9 cellular contexts compared by ENCODE assay signal in the genomic region with DNA sequence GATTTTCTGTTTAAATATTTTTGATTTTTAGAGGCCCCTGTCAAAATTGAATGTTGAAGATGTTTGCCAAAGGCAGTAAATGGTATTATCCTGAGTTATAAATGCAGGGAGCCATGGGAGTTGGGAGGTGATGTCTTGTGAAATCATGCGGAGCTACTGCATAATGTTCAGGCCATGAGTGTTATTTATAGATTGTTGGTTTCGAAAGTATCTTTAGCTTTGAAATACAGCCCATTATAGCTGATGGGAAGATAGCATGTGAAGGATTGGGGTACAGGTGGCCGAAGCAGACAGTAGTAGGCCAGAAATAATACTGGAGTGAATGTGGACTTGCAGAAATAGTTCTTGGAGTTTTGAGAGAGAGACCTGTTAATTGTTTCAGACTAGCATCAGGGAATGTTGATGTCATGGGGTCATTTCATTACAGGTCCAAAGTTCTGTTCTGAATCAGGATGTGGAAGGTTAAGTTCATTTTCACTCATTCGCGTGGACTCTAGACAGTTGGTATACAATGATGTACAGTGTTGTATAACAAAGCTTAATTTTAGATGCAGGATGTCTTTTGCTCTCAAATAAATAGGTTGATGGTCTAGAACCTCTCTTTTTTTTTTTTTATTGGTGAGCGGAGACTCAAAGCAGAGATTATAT. TPM values are rescaled to one million over a fixed set of nuclear protein-coding genes. Genes with fewer than 3 reads are reported as not detected.
DNase-seq lines count a peak whose midpoint lies in the region; ATAC-seq, FAIRE-seq and TF ChIP-seq lines count a peak whose summit lies in the region.
"Had no signal": no experiment of that assay in that cellular context is flagged by ENCODE, and none has a peak within 500 bp of the region (broad histone marks: within the 10 kb centered on the region; RNA-seq: fewer than 3 reads in every experiment).

No MANE protein-coding gene starts in this region.

- no peak for TF ChIP-seq RAD21 in HepG2 (CRISPR knock-in tag; IDR thresholded peaks at IDR 0.05)

- in situ Hi-C loops in HepG2 (cut with HindIII; ENCODE audit: extremely low pct_ligation_motif_present, low pct_unique_long_range_greater_than_20kb), result no loop called here

- H3K9ac ChIP-seq in adipocyte (ENCODE audit: low read length) (peak overlapping the region; percentile 50), HepG2 (ENCODE audit: insufficient read depth, low read depth, low read length) (peak overlapping the region; percentile 40)

- peak overlapping the region; percentile 72 for H3K4me2 ChIP-seq in HepG2 (ENCODE audit: low read depth, low read length)

- H3K27me3 ChIP-seq in adipocyte (replicated peaks; ENCODE audit: control insufficient read depth, insufficient read depth, low read length), result no peaks in the 10 kb centered on the region
- H3K27me3 ChIP-seq in HepG2 (ENCODE audit: control insufficient read depth in 1 of 2, insufficient read depth in 2 of 2, low read length in 2 of 2), result peaks cover 0 to 4% of the 10 kb centered on the region in 2 experiments; a peak in 2 of 5 replicates
- no peaks in the 10 kb centered on the region for H3K27me3 ChIP-seq in thoracic aorta (replicated peaks; ENCODE audit: insufficient read depth)

- peak overlapping the region; percentile 69 for H3K4me3 ChIP-seq in adipocyte (ENCODE audit: low read length)
- H3K4me3 ChIP-seq in HepG2 (replicated peaks in 1 of 3; ENCODE audit: insufficient read depth in 1 of 3, low read depth in 2 of 3, low read length in 3 of 3), result peak overlapping the region; percentile 21 to 56 (median 35); a peak in 4 of 6 replicates
- H3K4me3 ChIP-seq in thoracic aorta, result peak overlapping the region; percentile 28

- peaks cover 37% of the 10 kb centered on the region for H3K36me3 ChIP-seq in adipocyte (ENCODE audit: control insufficient read depth, insufficient read depth, low read length, severe bottlenecking)
- H3K36me3 ChIP-seq in HepG2 (replicated peaks in 1 of 2; ENCODE audit: control insufficient read depth in 1 of 2, insufficient read depth in 2 of 2, low read length in 2 of 2), result peaks cover 17 to 44% of the 10 kb centered on the region in 2 experiments
- H3K36me3 ChIP-seq in thoracic aorta, result peaks cover 30% of the 10 kb centered on the region

- CTCF ChIA-PET in HepG2 (lab: Yijun Ruan, JAX; ENCODE audit: low intra/inter-chr PET ratio, low total read pairs), result no interaction called here

- TF ChIP-seq CTCF in HepG2 (CRISPR knock-in tag; IDR thresholded peaks at IDR 0.05) (no peak), thoracic aorta (IDR thresholded peaks at IDR 0.05) (no peak)

- POLR2A ChIA-PET in HepG2 (lab: Yijun Ruan, JAX), result interaction anchor here (0.6 to 3.3 kb wide), 7 partner anchors 9 to 186 kb away, joined by 3 to 15 read pairs (median 4); a partner anchor contains a TSS

- H3K9me3 ChIP-seq in adipocyte (ENCODE audit: control insufficient read depth, low read length) (no peaks in the 10 kb centered on the region), HepG2 (ENCODE audit: low read length) (no peaks in the 10 kb centered on the region), thoracic aorta (no peaks in the 10 kb centered on the region)

- peaks cover 68% of the 10 kb centered on the region for H3K79me2 ChIP-seq in HepG2 (ENCODE audit: insufficient read depth, low read length)

- BruUV-seq in HepG2 (replicated peaks; lab: Mats Ljungman, UMichigan), result no TSS peak

- H4K20me1 ChIP-seq in HepG2 (ENCODE audit: insufficient read depth, low read length), result peaks cover 48% of the 10 kb centered on the region

- TF ChIP-seq EP300 in HepG2 (IDR thresholded peaks at IDR 0.05; ENCODE audit: low read depth in 2 of 2, low read length in 2 of 2) (no peak; a peak in 1 of 4 replicates), HepG2 (CRISPR knock-in tag; IDR thresholded peaks at IDR 0.05; ENCODE audit: borderline replicate concordance) (no peak)

- no peak overlapping the region for H2AFZ ChIP-seq in HepG2 (ENCODE audit: low read length)

- no peak for TF ChIP-seq POLR2A in HepG2 (IDR thresholded peaks at IDR 0.05; ENCODE audit: insufficient read depth in 1 of 2, low read depth in 2 of 2, low read length in 2 of 2)

- intact Hi-C loops in HepG2 (cut with micrococcal nuclease; ENCODE audit: unreplicated experiment), result no loop called here

- 26% methylated on average over 6 of the region's 6 CpGs for WGBS in HepG2 (ENCODE audit: low lambda C conversion rate)

- FAIRE-seq in HepG2 (lab: Jason Lieb, UNC), result peak; percentile 59
- FAIRE-seq: HTR-8/SVneo had no signal

- H3K27ac ChIP-seq in HepG2 (ENCODE audit: extremely low read length, insufficient read depth, low read length) (peak overlapping the region; percentile 74), thoracic aorta (no peak overlapping the region)

- peaks cover 49% of the 10 kb centered on the region for H3K4me1 ChIP-seq in adipocyte (ENCODE audit: control insufficient read depth, insufficient read depth, low read length)
- H3K4me1 ChIP-seq in HepG2 (ENCODE audit: insufficient read depth, low read length), result peaks cover 41% of the 10 kb centered on the region
- H3K4me1 ChIP-seq in thoracic aorta (ENCODE audit: control insufficient read depth in 1 of 2, low read depth in 2 of 2), result peaks cover 40 to 44% of the 10 kb centered on the region in 2 donors

- DNase-seq in activated effector memory CD4-positive, alpha-beta T cell treated with anti-CD3 and anti-CD28 coated beads, Interleukin-2, amount 50 U/mL, for 16 hours, result peak; percentile 8
- DNase-seq in activated effector memory CD4-positive, alpha-beta T cell treated with Interleukin-2 at 50 U/mL for 16 hours, result no peak
- DNase-seq in adipocyte (ENCODE audit: low read depth), result peak; percentile 51
- DNase-seq in HepG2 (ENCODE audit: low spot score), result peak; percentile 85
- no peak for DNase-seq in thoracic aorta (ENCODE audit: low spot score)
- DNase-seq in cerebellar cortex (ENCODE audit: low spot score), result no peak

- ATAC-seq in HepG2 (peak; percentile 17; the same call in 2 of the 3 replicates), thoracic aorta (ENCODE audit: insufficient number of reproducible peaks, low FRiP score, low read depth) (no peak), HG02884 (IDR thresholded peaks at IDR 0.05; ENCODE audit: unreplicated experiment) (no peak), GM18868 (IDR thresholded peaks at IDR 0.05; ENCODE audit: unreplicated experiment) (no peak)

TF ChIP-seq in HepG2, 621 proteins besides CTCF, POLR2A, EP300 and RAD21 (continues in another document):
- 0 out of 2 replicates have a peak, but pooled peaks have one; percentile 11 for TF ChIP-seq ZNF331 (CRISPR knock-in tag; IDR thresholded peaks at IDR 0.05)
- TF ChIP-seq MTA1 (CRISPR knock-in tag; IDR thresholded peaks at IDR 0.05; ENCODE audit: borderline replicate concordance), result no peak
- TF ChIP-seq NCOA2 (CRISPR knock-in tag; IDR thresholded peaks at IDR 0.05), result peak; percentile 30; the same call in 1 of the 2 replicates

RNA-seq across cellular contexts. Expression of a gene that starts 3.8 kb away (rescaled TPM):
- total RNA-seq in HepG2 (2016; rRNA removed; fragmentation: Illumina TruSeq; extraction: Trizol) (158 and 215 TPM in 2 replicates), thoracic aorta (100 to 1,000 TPM; 109 to 153 TPM)
- total RNA-seq in HepG2 (2016; cell fraction: cytosol; rRNA removed; fragmentation: Illumina TruSeq; extraction: Trizol; ENCODE audit: low read depth), result 46.6 and 55.3 TPM in 2 replicates
- 159 and 225 TPM in 2 replicates for total RNA-seq in HepG2 (2016; cell fraction: insoluble cytoplasmic fraction; rRNA removed; fragmentation: Illumina TruSeq; extraction: Trizol)
- 93.6 and 101 TPM in 2 replicates for total RNA-seq in HepG2 (2016; cell fraction: membrane; rRNA removed; fragmentation: Illumina TruSeq; extraction: Trizol)
- total RNA-seq in HepG2 (2016; cell fraction: nucleus; rRNA removed; fragmentation: Illumina TruSeq; extraction: Trizol), result 67.3 and 67.5 TPM in 2 replicates
- 85.3 and 108 TPM in 2 replicates for polyA plus RNA-seq in HepG2 (2011; rRNA removed)
- 86.2 and 105 TPM in 2 replicates for polyA plus RNA-seq in HepG2 (2011; cell fraction: cytosol; rRNA removed)
- 27.9 and 32.8 TPM in 2 replicates for polyA plus RNA-seq in HepG2 (2011; cell fraction: nucleus; rRNA removed)
- polyA plus RNA-seq in HepG2 (2012), result 76.7 and 118 TPM in 2 replicates
- 39.8 and 53.2 TPM in 2 replicates for polyA plus RNA-seq in HepG2 (2016; cell fraction: cytosol; fragmentation: Illumina TruSeq; extraction: Trizol; ENCODE audit: low read depth)
- polyA plus RNA-seq in HepG2 (2016; cell fraction: insoluble cytoplasmic fraction; fragmentation: Illumina TruSeq; extraction: Trizol; ENCODE audit: low read depth), result 253 and 272 TPM in 2 replicates
- polyA plus RNA-seq in HepG2 (2016; cell fraction: membrane; fragmentation: Illumina TruSeq; extraction: Trizol; ENCODE audit: low read depth), result 85.8 and 96.0 TPM in 2 replicates
- 105 and 112 TPM in 2 replicates for polyA plus RNA-seq in HepG2 (2016; cell fraction: nucleus; fragmentation: Illumina TruSeq; extraction: Trizol; ENCODE audit: insufficient read depth, low read depth)
- 15.1 and 22.4 TPM in 2 replicates for polyA minus RNA-seq in HepG2 (2011; rRNA and poly(A)+ RNA removed; ENCODE audit: low replicate concordance)
- polyA minus RNA-seq in HepG2 (2011; cell fraction: cytosol; rRNA and poly(A)+ RNA removed), result 30.9 and 42.0 TPM in 2 replicates
- polyA minus RNA-seq in HepG2 (2011; cell fraction: nucleus; rRNA and poly(A)+ RNA removed), result 35.5 and 40.2 TPM in 2 replicates

RNA-seq across cellular contexts. Expression of a gene that starts 19.8 kb away (rescaled TPM):
- total RNA-seq in HepG2 (2016; rRNA removed; fragmentation: Illumina TruSeq; extraction: Trizol), result 2.9 and 3.7 TPM in 2 replicates
- 0.71 and 1.0 TPM in 2 replicates for total RNA-seq in HepG2 (2016; cell fraction: cytosol; rRNA removed; fragmentation: Illumina TruSeq; extraction: Trizol; ENCODE audit: low read depth)
- 2.6 and 3.8 TPM in 2 replicates for total RNA-seq in HepG2 (2016; cell fraction: insoluble cytoplasmic fraction; rRNA removed; fragmentation: Illumina TruSeq; extraction: Trizol)
- total RNA-seq in HepG2 (2016; cell fraction: membrane; rRNA removed; fragmentation: Illumina TruSeq; extraction: Trizol), result 3.2 and 3.4 TPM in 2 replicates
- total RNA-seq in HepG2 (2016; cell fraction: nucleus; rRNA removed; fragmentation: Illumina TruSeq; extraction: Trizol), result 3.6 and 4.0 TPM in 2 replicates
- 7.8 and 9.0 TPM in 2 replicates for polyA plus RNA-seq in HepG2 (2011; rRNA removed)
- 4.0 and 6.0 TPM in 2 replicates for polyA plus RNA-seq in HepG2 (2011; cell fraction: cytosol; rRNA removed)
- polyA plus RNA-seq in HepG2 (2011; cell fraction: nucleus; rRNA removed), result 4.3 and 5.1 TPM in 2 replicates
- polyA plus RNA-seq in HepG2 (2012), result 2.8 and 3.7 TPM in 2 replicates
- polyA plus RNA-seq in HepG2 (2016; cell fraction: cytosol; fragmentation: Illumina TruSeq; extraction: Trizol; ENCODE audit: low read depth), result 0.76 and 0.84 TPM in 2 replicates
- 3.6 and 4.6 TPM in 2 replicates for polyA plus RNA-seq in HepG2 (2016; cell fraction: insoluble cytoplasmic fraction; fragmentation: Illumina TruSeq; extraction: Trizol; ENCODE audit: low read depth)
- polyA plus RNA-seq in HepG2 (2016; cell fraction: membrane; fragmentation: Illumina TruSeq; extraction: Trizol; ENCODE audit: low read depth), result 3.8 and 4.7 TPM in 2 replicates
- 6.2 and 8.2 TPM in 2 replicates for polyA plus RNA-seq in HepG2 (2016; cell fraction: nucleus; fragmentation: Illumina TruSeq; extraction: Trizol; ENCODE audit: insufficient read depth, low read depth)
- 17.9 and 29.5 TPM in 2 replicates for polyA minus RNA-seq in HepG2 (2011; rRNA and poly(A)+ RNA removed; ENCODE audit: low replicate concordance)
- 4.1 and 4.8 TPM in 2 replicates for polyA minus RNA-seq in HepG2 (2011; cell fraction: cytosol; rRNA and poly(A)+ RNA removed)
- 4.6 and 8.5 TPM in 2 replicates for polyA minus RNA-seq in HepG2 (2011; cell fraction: nucleus; rRNA and poly(A)+ RNA removed)
- 10 to 100 TPM in 1 of 2 donors, 1 to 10 TPM in 1; 7.7 to 10.9 TPM for total RNA-seq in thoracic aorta

Comparison
In these comparisons a context has a peak if more than half of its experiments do, and no peak if none do; other contexts are left out.
1. DNase-seq: peak in activated effector memory CD4-positive, alpha-beta T cell treated with anti-CD3 and anti-CD28 coated beads, Interleukin-2, amount 50 U/mL, for 16 hours (single experiment), adipocyte (single experiment) and HepG2 (single experiment); none in activated effector memory CD4-positive, alpha-beta T cell treated with Interleukin-2 at 50 U/mL for 16 hours (single experiment), thoracic aorta (single experiment) and cerebellar cortex (single experiment).
2. Peak in every context shown above with its lines, with median percentiles within 50 percentile points of each other: H3K4me3 ChIP-seq.